In genomic region chr10:33291053-33291592, GRCh38 we compare ENCODE assay signal across 12 cellular contexts. TPM values are rescaled to one million over a fixed set of nuclear protein-coding genes. Genes with fewer than 3 reads are reported as not detected.
DNase-seq lines count a peak whose midpoint lies in the region; ATAC-seq and TF ChIP-seq lines count a peak whose summit lies in the region.
"Had no signal": no experiment of that assay in that cellular context is flagged by ENCODE, and none has a peak within 500 bp of the region (broad histone marks: within the 10 kb centered on the region; RNA-seq: fewer than 3 reads in every experiment).

No MANE protein-coding gene starts in this region.

- no peak overlapping the region for H3K4me3 Mint-ChIP-seq in stimulated activated naive CD8-positive, alpha-beta T cell treated with anti-CD3 and anti-CD28 coated beads, Interleukin-15, amount 100 ng/mL, for 72 hours
- H3K4me3 Mint-ChIP-seq: activated CD4-positive, alpha-beta T cell treated with anti-CD3 and anti-CD28 coated beads for 36 hours had no signal

- peaks cover 5% of the 10 kb centered on the region in 2 experiments for H3K36me3 ChIP-seq in trophoblast cell (ENCODE audit: control insufficient read depth in 1 of 2, insufficient read depth in 2 of 2, low read length in 2 of 2)
- no peaks in the 10 kb centered on the region for H3K36me3 ChIP-seq in mucosa of descending colon (ENCODE audit: low read depth)
- H3K36me3 ChIP-seq: MG63 had no signal

- H4K91ac ChIP-seq in trophoblast cell (ENCODE audit: low read depth, low read length): peak overlapping the region; percentile 21

- no peaks in the 10 kb centered on the region for H3K9me3 ChIP-seq in trophoblast cell (ENCODE audit: insufficient read depth, low read depth, low read length)
- no peaks in the 10 kb centered on the region for H3K9me3 ChIP-seq in mucosa of descending colon
- H3K9me3 ChIP-seq: MG63 had no signal

- DNase-seq in Daoy (ENCODE audit: low read depth) (peak; percentile 58), SK-MEL-5 (ENCODE audit: low read depth, low spot score) (peak; percentile 57), fibroblast of mammary gland (ENCODE audit: low read depth) (peak; percentile 73), trophoblast cell (peak; percentile 77 to 93), NCI-H1105 treated with DMSO at 0.1 percent for 48 hours (lab: John Stamatoyannopoulos, UW) (no peak), mucosa of descending colon (no peak), SHP77 (lab: John Stamatoyannopoulos, UW) (no peak)
- DNase-seq in stimulated activated naive CD8-positive, alpha-beta T cell treated with anti-CD3 and anti-CD28 coated beads, Interleukin-15, amount 100 ng/mL, for 72 hours: no peak
- DNase-seq: activated CD4-positive, alpha-beta T cell treated with anti-CD3 and anti-CD28 coated beads for 36 hours; central memory CD4-positive, alpha-beta T cell; MG63; stimulated activated CD4-positive, alpha-beta T cell treated with anti-CD3 and anti-CD28 coated beads, Interleukin-4, amount 100 ng/mL, for 24 hours had no signal

- no peak overlapping the region for H2AFZ ChIP-seq in trophoblast cell (ENCODE audit: insufficient read depth, low read length, poor library complexity)

- H3K79me2 ChIP-seq in trophoblast cell (ENCODE audit: control insufficient read depth, insufficient read depth, low read length, poor library complexity): peaks cover 2% of the 10 kb centered on the region

- no peak overlapping the region for H2BK120ac ChIP-seq in trophoblast cell (ENCODE audit: insufficient read depth, low read length, poor library complexity)

- intact Hi-C loops in mucosa of descending colon (cut with DNase I, micrococcal nuclease): no loop called here

- H4K12ac ChIP-seq in trophoblast cell (ENCODE audit: low read depth, low read length): no peak overlapping the region

- peak overlapping the region; percentile 64 for H3K18ac ChIP-seq in trophoblast cell (ENCODE audit: low read length)

- H3K27ac Mint-ChIP-seq in stimulated activated naive CD8-positive, alpha-beta T cell treated with anti-CD3 and anti-CD28 coated beads, Interleukin-15, amount 100 ng/mL, for 72 hours: no peak overlapping the region
- H3K27ac Mint-ChIP-seq: activated CD4-positive, alpha-beta T cell treated with anti-CD3 and anti-CD28 coated beads for 36 hours had no signal

- peaks cover 5% of the 10 kb centered on the region in 2 experiments for H3K4me1 ChIP-seq in trophoblast cell (ENCODE audit: control insufficient read depth in 1 of 2, insufficient read depth in 2 of 2, low read length in 2 of 2)
- no peaks in the 10 kb centered on the region for H3K4me1 ChIP-seq in mucosa of descending colon (ENCODE audit: low read depth)

- no peaks in the 10 kb centered on the region for H3K27me3 Mint-ChIP-seq in stimulated activated naive CD8-positive, alpha-beta T cell treated with anti-CD3 and anti-CD28 coated beads, Interleukin-15, amount 100 ng/mL, for 72 hours

- TF ChIP-seq CTCF in fibroblast of mammary gland (conservative IDR thresholded peaks at IDR 0.05; ENCODE audit: control insufficient read depth, insufficient read depth, low read depth, low read length): no peak
- TF ChIP-seq CTCF in mucosa of descending colon (IDR thresholded peaks at IDR 0.05): no peak

- H4K8ac ChIP-seq in trophoblast cell (ENCODE audit: low read depth, low read length): no peak overlapping the region

- H3K23ac ChIP-seq in trophoblast cell (ENCODE audit: low read length): no peak overlapping the region

- no peak overlapping the region for H3K9ac ChIP-seq in trophoblast cell (ENCODE audit: low read length)

- H3K4ac ChIP-seq in trophoblast cell (ENCODE audit: low read depth, low read length): no peak overlapping the region

- H2AK5ac ChIP-seq in trophoblast cell (ENCODE audit: low read length): no peak overlapping the region

- in situ Hi-C loops in SK-MEL-5 (cut with HindIII; ENCODE audit: low pct_unique_long_range_greater_than_20kb, low sequenced_read_pairs): no loop called here

- peak overlapping the region; percentile 68 for H2BK12ac ChIP-seq in trophoblast cell (ENCODE audit: low read length)

- ATAC-seq in mucosa of descending colon: no peak
- ATAC-seq in stimulated activated naive CD8-positive, alpha-beta T cell treated with anti-CD3 and anti-CD28 coated beads, Interleukin-15, amount 100 ng/mL, for 72 hours: no peak
- ATAC-seq: activated CD4-positive, alpha-beta T cell treated with anti-CD3 and anti-CD28 coated beads for 36 hours had no signal

- H3K4me2 ChIP-seq in trophoblast cell (ENCODE audit: low read length): no peak overlapping the region

- no peaks in the 10 kb centered on the region for H3K4me1 Mint-ChIP-seq in stimulated activated naive CD8-positive, alpha-beta T cell treated with anti-CD3 and anti-CD28 coated beads, Interleukin-15, amount 100 ng/mL, for 72 hours
- H3K4me1 Mint-ChIP-seq: activated CD4-positive, alpha-beta T cell treated with anti-CD3 and anti-CD28 coated beads for 36 hours had no signal

- no peaks in the 10 kb centered on the region for H3K9me3 Mint-ChIP-seq in stimulated activated naive CD8-positive, alpha-beta T cell treated with anti-CD3 and anti-CD28 coated beads, Interleukin-15, amount 100 ng/mL, for 72 hours

- no CpG with 5 or more reads among the region's 5 CpGs for WGBS in trophoblast cell (ENCODE audit: extremely low coverage, insufficient coverage, insufficient read length)

- peak overlapping the region; percentile 75 for H3K27ac ChIP-seq in trophoblast cell (ENCODE audit: low read depth, low read length)

- peaks cover 8% of the 10 kb centered on the region for H3K79me1 ChIP-seq in trophoblast cell (ENCODE audit: low read length)

- no peak overlapping the region for H3K14ac ChIP-seq in trophoblast cell (ENCODE audit: low read length)

- H3K27me3 ChIP-seq in trophoblast cell (ENCODE audit: insufficient read depth, low read length): no peaks in the 10 kb centered on the region
- H3K27me3 ChIP-seq: MG63 had no signal

- no peak overlapping the region for H2BK5ac ChIP-seq in trophoblast cell (ENCODE audit: low read depth, low read length, poor library complexity)

- H3K4me3 ChIP-seq in fibroblast of mammary gland (ENCODE audit: control insufficient read depth, low read depth, low read length) (no peak overlapping the region), trophoblast cell (ENCODE audit: low read depth, low read length) (no peak overlapping the region), mucosa of descending colon (no peak overlapping the region)
- H3K4me3 ChIP-seq: MG63 had no signal

RNA-seq across cellular contexts. Expression of gene NRP1, which starts 43.3 kb away (rescaled TPM):
- total RNA-seq in Daoy (2014; rRNA removed; shearing (Covaris generic)): 42.9 and 61.5 TPM in 2 replicates
- 1.1 and 1.4 TPM in 2 replicates for total RNA-seq in SK-MEL-5 (2014; rRNA removed; shearing (Covaris generic))
- polyA plus RNA-seq in SK-MEL-5 (2015; cell fraction: cytosol; rRNA removed): 1.2 and 1.4 TPM in 2 replicates
- 0.88 and 5.0 TPM in 2 replicates for polyA plus RNA-seq in SK-MEL-5 (2015; cell fraction: nucleus; rRNA removed)
- 79.2 and 81.6 TPM in 2 replicates for polyA plus RNA-seq in trophoblast cell (2013)
- total RNA-seq in mucosa of descending colon: 10 to 100 TPM; 12.3 to 52.3 (median 33.2) TPM

Comparison
In these comparisons a context has a peak if more than half of its experiments do, and no peak if none do; other contexts are left out.
1. DNase-seq: peak in Daoy (single experiment), SK-MEL-5 (single experiment), fibroblast of mammary gland (single experiment) and trophoblast cell (2 of 2); none in NCI-H1105 treated with DMSO at 0.1 percent for 48 hours (single experiment), mucosa of descending colon (0 of 3), SHP77 (0 of 2) and stimulated activated naive CD8-positive, alpha-beta T cell treated with anti-CD3 and anti-CD28 coated beads, Interleukin-15, amount 100 ng/mL, for 72 hours (0 of 2).